Comparison of ENCODE assay signal across 8 cellular contexts in genomic region chr1:39408641-39409054, GRCh38.
DNase-seq lines count a peak whose midpoint lies in the region; ATAC-seq and TF ChIP-seq lines count a peak whose summit lies in the region.

No MANE protein-coding gene starts in this region.

- TF ChIP-seq CTCF in OCI-LY3 (IDR thresholded peaks at IDR 0.05; ENCODE audit: low read depth, low read length) = no peak
- no peak for TF ChIP-seq CTCF in mucosa of descending colon (IDR thresholded peaks at IDR 0.05)

- ATAC-seq in GM21526 (IDR thresholded peaks at IDR 0.05; ENCODE audit: low FRiP score, unreplicated experiment) = peak; percentile 74
- peak; percentile 91 for ATAC-seq in mucosa of descending colon

- H4K20me1 ChIP-seq in OCI-LY3 (ENCODE audit: insufficient read depth, low read length) = peaks cover 11% of the 10 kb centered on the region

- DNase-seq in COR-L47 (lab: John Stamatoyannopoulos, UW) (peak; percentile 88), HuH-7 (ENCODE audit: low spot score) (peak; percentile 98), activated T-cell treated with anti-CD3 and anti-CD28 coated beads for 4 hours (peak; percentile 72), epithelial cell of prostate (ENCODE audit: low read depth, low spot score) (peak; percentile 52), mucosa of descending colon (peak; percentile 86 to 94 (median 93))
- DNase-seq in stimulated activated CD8-positive, alpha-beta memory T cell treated with anti-CD3 and anti-CD28 coated beads, Interleukin-4, amount 100 ng/mL, for 1 hour (ENCODE audit: low read depth in 2 of 2, low spot score in 1 of 2) = peak; percentile 52 to 71

- no peak overlapping the region for H2AFZ ChIP-seq in OCI-LY3 (ENCODE audit: low read depth, low read length)

- H3K79me2 ChIP-seq in OCI-LY3 (ENCODE audit: low read length) = no peaks in the 10 kb centered on the region

- no peaks in the 10 kb centered on the region for H3K9me3 ChIP-seq in OCI-LY3 (ENCODE audit: insufficient read depth, low read length)
- H3K9me3 ChIP-seq in mucosa of descending colon = no peaks in the 10 kb centered on the region

- H3K27ac ChIP-seq in OCI-LY3 (ENCODE audit: low read length) (no peak overlapping the region), epithelial cell of prostate (peak overlapping the region; percentile 77)

- H3K4me1 ChIP-seq in OCI-LY3 (ENCODE audit: low read length) (peaks cover 16% of the 10 kb centered on the region), mucosa of descending colon (ENCODE audit: low read depth) (peaks cover 35% of the 10 kb centered on the region)

- no peaks in the 10 kb centered on the region for H3K27me3 ChIP-seq in OCI-LY3 (ENCODE audit: low read depth, low read length)

- intact Hi-C loops in mucosa of descending colon (cut with DNase I, micrococcal nuclease) = no loop called here

- H3K36me3 ChIP-seq in OCI-LY3 (replicated peaks; ENCODE audit: low read depth, low read length) (no peaks in the 10 kb centered on the region), mucosa of descending colon (ENCODE audit: low read depth) (no peaks in the 10 kb centered on the region)

- H3K9ac ChIP-seq in OCI-LY3 (ENCODE audit: low read length) = peak overlapping the region; percentile 46; the same call in 1 of the 2 replicates

- H3K4me2 ChIP-seq in OCI-LY3 (ENCODE audit: low read length) = peak overlapping the region; percentile 73

- H3K4me3 ChIP-seq in OCI-LY3 (ENCODE audit: low read length) (peak overlapping the region; percentile 78), mucosa of descending colon (peak overlapping the region; percentile 50)
